In the genomic region with DNA sequence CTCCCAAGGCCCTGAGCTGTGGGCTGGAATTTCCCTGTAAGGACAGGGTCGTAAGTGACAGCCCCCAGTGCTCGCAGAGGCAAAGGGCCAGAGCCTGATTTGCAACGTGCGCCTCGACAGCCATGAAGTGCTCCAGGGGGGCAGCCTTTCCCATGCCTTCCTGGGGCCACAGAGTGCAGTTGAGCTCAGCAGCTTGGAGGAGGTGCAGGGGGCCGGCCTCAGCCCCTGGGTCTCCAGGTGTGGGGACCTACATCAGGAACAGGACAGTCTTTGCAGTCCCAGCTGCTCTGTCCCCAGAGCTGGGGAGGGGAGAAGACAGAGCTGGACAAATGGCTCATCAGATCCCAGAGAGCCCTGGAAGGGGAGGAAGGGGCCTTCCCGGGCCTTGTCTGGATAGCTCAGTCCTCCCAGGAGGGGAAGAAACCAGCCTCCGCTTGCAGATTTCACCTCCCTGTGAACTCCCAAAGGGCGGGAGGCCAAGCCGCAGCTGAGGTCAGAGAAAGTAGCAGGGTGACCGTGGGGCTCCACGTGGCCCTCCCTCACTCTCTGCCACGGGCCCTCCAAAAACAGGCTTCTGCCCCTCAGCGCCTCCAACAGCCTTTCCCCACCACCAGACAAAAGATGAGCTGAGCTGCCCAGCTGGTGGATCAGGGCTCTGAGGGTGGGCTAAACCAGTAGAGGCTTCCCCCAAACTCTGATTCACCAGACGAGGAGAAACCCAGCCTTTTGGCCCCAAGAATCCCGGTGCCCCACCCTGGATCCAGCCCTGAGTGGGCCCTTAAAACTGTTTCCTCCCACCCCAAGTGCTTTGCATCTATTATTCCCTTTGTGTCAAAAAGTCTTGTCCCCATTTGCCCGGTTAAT, we compare ENCODE assay signal across 2 cellular contexts.
A peak's percentile ranks its signal among the peaks of the same experiment; 100 is the strongest.
TF ChIP-seq lines count a peak whose summit lies in the region.

No MANE protein-coding gene starts in this region.

TF ChIP-seq in GM23338, 12 proteins besides CTCF, POLR2A, EP300 and RAD21 (continued from another document and continues in another):
- TF ChIP-seq, protein P1, sequence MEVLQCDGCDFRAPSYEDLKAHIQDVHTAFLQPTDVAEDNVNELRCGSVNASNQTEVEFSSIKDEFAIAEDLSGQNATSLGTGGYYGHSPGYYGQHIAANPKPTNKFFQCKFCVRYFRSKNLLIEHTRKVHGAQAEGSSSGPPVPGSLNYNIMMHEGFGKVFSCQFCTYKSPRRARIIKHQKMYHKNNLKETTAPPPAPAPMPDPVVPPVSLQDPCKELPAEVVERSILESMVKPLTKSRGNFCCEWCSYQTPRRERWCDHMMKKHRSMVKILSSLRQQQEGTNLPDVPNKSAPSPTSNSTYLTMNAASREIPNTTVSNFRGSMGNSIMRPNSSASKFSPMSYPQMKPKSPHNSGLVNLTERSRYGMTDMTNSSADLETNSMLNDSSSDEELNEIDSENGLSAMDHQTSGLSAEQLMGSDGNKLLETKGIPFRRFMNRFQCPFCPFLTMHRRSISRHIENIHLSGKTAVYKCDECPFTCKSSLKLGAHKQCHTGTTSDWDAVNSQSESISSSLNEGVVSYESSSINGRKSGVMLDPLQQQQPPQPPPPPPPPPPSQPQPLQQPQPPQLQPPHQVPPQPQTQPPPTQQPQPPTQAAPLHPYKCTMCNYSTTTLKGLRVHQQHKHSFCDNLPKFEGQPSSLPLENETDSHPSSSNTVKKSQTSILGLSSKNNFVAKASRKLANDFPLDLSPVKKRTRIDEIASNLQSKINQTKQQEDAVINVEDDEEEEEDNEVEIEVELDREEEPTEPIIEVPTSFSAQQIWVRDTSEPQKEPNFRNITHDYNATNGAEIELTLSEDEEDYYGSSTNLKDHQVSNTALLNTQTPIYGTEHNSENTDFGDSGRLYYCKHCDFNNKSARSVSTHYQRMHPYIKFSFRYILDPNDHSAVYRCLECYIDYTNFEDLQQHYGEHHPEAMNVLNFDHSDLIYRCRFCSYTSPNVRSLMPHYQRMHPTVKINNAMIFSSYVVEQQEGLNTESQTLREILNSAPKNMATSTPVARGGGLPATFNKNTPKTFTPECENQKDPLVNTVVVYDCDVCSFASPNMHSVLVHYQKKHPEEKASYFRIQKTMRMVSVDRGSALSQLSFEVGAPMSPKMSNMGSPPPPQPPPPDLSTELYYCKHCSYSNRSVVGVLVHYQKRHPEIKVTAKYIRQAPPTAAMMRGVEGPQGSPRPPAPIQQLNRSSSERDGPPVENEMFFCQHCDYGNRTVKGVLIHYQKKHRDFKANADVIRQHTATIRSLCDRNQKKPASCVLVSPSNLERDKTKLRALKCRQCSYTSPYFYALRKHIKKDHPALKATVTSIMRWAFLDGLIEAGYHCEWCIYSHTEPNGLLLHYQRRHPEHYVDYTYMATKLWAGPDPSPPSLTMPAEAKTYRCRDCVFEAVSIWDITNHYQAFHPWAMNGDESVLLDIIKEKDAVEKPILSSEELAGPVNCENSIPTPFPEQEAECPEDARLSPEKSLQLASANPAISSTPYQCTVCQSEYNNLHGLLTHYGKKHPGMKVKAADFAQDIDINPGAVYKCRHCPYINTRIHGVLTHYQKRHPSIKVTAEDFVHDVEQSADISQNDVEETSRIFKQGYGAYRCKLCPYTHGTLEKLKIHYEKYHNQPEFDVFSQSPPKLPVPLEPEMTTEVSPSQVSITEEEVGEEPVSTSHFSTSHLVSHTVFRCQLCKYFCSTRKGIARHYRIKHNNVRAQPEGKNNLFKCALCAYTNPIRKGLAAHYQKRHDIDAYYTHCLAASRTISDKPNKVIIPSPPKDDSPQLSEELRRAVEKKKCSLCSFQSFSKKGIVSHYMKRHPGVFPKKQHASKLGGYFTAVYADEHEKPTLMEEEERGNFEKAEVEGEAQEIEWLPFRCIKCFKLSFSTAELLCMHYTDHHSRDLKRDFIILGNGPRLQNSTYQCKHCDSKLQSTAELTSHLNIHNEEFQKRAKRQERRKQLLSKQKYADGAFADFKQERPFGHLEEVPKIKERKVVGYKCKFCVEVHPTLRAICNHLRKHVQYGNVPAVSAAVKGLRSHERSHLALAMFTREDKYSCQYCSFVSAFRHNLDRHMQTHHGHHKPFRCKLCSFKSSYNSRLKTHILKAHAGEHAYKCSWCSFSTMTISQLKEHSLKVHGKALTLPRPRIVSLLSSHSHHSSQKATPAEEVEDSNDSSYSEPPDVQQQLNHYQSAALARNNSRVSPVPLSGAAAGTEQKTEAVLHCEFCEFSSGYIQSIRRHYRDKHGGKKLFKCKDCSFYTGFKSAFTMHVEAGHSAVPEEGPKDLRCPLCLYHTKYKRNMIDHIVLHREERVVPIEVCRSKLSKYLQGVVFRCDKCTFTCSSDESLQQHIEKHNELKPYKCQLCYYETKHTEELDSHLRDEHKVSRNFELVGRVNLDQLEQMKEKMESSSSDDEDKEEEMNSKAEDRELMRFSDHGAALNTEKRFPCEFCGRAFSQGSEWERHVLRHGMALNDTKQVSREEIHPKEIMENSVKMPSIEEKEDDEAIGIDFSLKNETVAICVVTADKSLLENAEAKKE (CRISPR knock-in tag; IDR thresholded peaks at IDR 0.05): no peak
- TF ChIP-seq POLR2AphosphoS5 (IDR thresholded peaks at IDR 0.05; ENCODE audit: low read depth): no peak
- TF ChIP-seq ZNF114 (CRISPR knock-in tag; IDR thresholded peaks at IDR 0.05): no peak
- TF ChIP-seq EZH2 (IDR thresholded peaks at IDR 0.05; ENCODE audit: low read depth, unreplicated experiment): no peak
- TF ChIP-seq, protein P2, sequence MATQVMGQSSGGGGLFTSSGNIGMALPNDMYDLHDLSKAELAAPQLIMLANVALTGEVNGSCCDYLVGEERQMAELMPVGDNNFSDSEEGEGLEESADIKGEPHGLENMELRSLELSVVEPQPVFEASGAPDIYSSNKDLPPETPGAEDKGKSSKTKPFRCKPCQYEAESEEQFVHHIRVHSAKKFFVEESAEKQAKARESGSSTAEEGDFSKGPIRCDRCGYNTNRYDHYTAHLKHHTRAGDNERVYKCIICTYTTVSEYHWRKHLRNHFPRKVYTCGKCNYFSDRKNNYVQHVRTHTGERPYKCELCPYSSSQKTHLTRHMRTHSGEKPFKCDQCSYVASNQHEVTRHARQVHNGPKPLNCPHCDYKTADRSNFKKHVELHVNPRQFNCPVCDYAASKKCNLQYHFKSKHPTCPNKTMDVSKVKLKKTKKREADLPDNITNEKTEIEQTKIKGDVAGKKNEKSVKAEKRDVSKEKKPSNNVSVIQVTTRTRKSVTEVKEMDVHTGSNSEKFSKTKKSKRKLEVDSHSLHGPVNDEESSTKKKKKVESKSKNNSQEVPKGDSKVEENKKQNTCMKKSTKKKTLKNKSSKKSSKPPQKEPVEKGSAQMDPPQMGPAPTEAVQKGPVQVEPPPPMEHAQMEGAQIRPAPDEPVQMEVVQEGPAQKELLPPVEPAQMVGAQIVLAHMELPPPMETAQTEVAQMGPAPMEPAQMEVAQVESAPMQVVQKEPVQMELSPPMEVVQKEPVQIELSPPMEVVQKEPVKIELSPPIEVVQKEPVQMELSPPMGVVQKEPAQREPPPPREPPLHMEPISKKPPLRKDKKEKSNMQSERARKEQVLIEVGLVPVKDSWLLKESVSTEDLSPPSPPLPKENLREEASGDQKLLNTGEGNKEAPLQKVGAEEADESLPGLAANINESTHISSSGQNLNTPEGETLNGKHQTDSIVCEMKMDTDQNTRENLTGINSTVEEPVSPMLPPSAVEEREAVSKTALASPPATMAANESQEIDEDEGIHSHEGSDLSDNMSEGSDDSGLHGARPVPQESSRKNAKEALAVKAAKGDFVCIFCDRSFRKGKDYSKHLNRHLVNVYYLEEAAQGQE (IDR thresholded peaks at IDR 0.05; ENCODE audit: unreplicated experiment): no peak
- TF ChIP-seq STAT1 (IDR thresholded peaks at IDR 0.05; ENCODE audit: unreplicated experiment): no peak
- TF ChIP-seq EZH2phosphoT487 (IDR thresholded peaks at IDR 0.05; ENCODE audit: unreplicated experiment): no peak
- TF ChIP-seq NANOG (IDR thresholded peaks at IDR 0.05; ENCODE audit: borderline replicate concordance): no peak

TF ChIP-seq in K562, 482 proteins besides CTCF, POLR2A, EP300 and RAD21 (continued from another document and continues in another):
- TF ChIP-seq, protein P3, sequence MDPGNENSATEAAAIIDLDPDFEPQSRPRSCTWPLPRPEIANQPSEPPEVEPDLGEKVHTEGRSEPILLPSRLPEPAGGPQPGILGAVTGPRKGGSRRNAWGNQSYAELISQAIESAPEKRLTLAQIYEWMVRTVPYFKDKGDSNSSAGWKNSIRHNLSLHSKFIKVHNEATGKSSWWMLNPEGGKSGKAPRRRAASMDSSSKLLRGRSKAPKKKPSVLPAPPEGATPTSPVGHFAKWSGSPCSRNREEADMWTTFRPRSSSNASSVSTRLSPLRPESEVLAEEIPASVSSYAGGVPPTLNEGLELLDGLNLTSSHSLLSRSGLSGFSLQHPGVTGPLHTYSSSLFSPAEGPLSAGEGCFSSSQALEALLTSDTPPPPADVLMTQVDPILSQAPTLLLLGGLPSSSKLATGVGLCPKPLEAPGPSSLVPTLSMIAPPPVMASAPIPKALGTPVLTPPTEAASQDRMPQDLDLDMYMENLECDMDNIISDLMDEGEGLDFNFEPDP (CRISPR knock-in tag; IDR thresholded peaks at IDR 0.05): no peak
- TF ChIP-seq PHB2 (IDR thresholded peaks at IDR 0.05; ENCODE audit: low read depth) (no peak), ZNF197 (CRISPR knock-in tag; IDR thresholded peaks at IDR 0.05; ENCODE audit: low read depth) (peak; percentile 65; the same call in 1 of the 2 replicates), ZNF764 (CRISPR knock-in tag; IDR thresholded peaks at IDR 0.05; ENCODE audit: low read depth) (no peak), MBD2 (IDR thresholded peaks at IDR 0.05; ENCODE audit: borderline replicate concordance, low read depth) (peak; percentile 54; the same call in 1 of the 2 replicates), ZNF165 (CRISPR knock-in tag; IDR thresholded peaks at IDR 0.05; ENCODE audit: borderline replicate concordance) (no peak; the same call in 1 of the 2 replicates), PHF21A (IDR thresholded peaks at IDR 0.05; ENCODE audit: borderline replicate concordance, low read depth) (no peak), SNIP1 (IDR thresholded peaks at IDR 0.05; ENCODE audit: low read depth) (no peak), RNF2 (IDR thresholded peaks at IDR 0.05) (peak; percentile 80; the same call in 1 of the 2 replicates), MTA1 (IDR thresholded peaks at IDR 0.05; ENCODE audit: borderline replicate concordance) (no peak), NCOA1 (IDR thresholded peaks at IDR 0.05; ENCODE audit: low read depth) (0 out of 2 replicates have a peak, but pooled peaks have one; percentile 13), SMARCE1 (IDR thresholded peaks at IDR 0.05) (peak; percentile 53; the same call in 1 of the 2 replicates)
- TF ChIP-seq, protein P4, sequence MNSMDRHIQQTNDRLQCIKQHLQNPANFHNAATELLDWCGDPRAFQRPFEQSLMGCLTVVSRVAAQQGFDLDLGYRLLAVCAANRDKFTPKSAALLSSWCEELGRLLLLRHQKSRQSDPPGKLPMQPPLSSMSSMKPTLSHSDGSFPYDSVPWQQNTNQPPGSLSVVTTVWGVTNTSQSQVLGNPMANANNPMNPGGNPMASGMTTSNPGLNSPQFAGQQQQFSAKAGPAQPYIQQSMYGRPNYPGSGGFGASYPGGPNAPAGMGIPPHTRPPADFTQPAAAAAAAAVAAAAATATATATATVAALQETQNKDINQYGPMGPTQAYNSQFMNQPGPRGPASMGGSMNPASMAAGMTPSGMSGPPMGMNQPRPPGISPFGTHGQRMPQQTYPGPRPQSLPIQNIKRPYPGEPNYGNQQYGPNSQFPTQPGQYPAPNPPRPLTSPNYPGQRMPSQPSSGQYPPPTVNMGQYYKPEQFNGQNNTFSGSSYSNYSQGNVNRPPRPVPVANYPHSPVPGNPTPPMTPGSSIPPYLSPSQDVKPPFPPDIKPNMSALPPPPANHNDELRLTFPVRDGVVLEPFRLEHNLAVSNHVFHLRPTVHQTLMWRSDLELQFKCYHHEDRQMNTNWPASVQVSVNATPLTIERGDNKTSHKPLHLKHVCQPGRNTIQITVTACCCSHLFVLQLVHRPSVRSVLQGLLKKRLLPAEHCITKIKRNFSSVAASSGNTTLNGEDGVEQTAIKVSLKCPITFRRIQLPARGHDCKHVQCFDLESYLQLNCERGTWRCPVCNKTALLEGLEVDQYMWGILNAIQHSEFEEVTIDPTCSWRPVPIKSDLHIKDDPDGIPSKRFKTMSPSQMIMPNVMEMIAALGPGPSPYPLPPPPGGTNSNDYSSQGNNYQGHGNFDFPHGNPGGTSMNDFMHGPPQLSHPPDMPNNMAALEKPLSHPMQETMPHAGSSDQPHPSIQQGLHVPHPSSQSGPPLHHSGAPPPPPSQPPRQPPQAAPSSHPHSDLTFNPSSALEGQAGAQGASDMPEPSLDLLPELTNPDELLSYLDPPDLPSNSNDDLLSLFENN (IDR thresholded peaks at IDR 0.05; ENCODE audit: low read depth in 2 of 2, low read length in 2 of 2): no peak
- TF ChIP-seq, protein P5, sequence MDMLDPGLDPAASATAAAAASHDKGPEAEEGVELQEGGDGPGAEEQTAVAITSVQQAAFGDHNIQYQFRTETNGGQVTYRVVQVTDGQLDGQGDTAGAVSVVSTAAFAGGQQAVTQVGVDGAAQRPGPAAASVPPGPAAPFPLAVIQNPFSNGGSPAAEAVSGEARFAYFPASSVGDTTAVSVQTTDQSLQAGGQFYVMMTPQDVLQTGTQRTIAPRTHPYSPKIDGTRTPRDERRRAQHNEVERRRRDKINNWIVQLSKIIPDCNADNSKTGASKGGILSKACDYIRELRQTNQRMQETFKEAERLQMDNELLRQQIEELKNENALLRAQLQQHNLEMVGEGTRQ (CRISPR knock-in tag; IDR thresholded peaks at IDR 0.05): peak; percentile 44; the same call in 1 of the 2 replicates
- TF ChIP-seq, protein P6, sequence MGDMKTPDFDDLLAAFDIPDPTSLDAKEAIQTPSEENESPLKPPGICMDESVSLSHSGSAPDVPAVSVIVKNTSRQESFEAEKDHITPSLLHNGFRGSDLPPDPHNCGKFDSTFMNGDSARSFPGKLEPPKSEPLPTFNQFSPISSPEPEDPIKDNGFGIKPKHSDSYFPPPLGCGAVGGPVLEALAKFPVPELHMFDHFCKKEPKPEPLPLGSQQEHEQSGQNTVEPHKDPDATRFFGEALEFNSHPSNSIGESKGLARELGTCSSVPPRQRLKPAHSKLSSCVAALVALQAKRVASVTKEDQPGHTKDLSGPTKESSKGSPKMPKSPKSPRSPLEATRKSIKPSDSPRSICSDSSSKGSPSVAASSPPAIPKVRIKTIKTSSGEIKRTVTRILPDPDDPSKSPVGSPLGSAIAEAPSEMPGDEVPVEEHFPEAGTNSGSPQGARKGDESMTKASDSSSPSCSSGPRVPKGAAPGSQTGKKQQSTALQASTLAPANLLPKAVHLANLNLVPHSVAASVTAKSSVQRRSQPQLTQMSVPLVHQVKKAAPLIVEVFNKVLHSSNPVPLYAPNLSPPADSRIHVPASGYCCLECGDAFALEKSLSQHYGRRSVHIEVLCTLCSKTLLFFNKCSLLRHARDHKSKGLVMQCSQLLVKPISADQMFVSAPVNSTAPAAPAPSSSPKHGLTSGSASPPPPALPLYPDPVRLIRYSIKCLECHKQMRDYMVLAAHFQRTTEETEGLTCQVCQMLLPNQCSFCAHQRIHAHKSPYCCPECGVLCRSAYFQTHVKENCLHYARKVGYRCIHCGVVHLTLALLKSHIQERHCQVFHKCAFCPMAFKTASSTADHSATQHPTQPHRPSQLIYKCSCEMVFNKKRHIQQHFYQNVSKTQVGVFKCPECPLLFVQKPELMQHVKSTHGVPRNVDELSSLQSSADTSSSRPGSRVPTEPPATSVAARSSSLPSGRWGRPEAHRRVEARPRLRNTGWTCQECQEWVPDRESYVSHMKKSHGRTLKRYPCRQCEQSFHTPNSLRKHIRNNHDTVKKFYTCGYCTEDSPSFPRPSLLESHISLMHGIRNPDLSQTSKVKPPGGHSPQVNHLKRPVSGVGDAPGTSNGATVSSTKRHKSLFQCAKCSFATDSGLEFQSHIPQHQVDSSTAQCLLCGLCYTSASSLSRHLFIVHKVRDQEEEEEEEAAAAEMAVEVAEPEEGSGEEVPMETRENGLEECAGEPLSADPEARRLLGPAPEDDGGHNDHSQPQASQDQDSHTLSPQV (IDR thresholded peaks at IDR 0.05): peak; percentile 98
